Comparison of ENCODE assay signal across 17 cellular contexts in the genomic region with DNA sequence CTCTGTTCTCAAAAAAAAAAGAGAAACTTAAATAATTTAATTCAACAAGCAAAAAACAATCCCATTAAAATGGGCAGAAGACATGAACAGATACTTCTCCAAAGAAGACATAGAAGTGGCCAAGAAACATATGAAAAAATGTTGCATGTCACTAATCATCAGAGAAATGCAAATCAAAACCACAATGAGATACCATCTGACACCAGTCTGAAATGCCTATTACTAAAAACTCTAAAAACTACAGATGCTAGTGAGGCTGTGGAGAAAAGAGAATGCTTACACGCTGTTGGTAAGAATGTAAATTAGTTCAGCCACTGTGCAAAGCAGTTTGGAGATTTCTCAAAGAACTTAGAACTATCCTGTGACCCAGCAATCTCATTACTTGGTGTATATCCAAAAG.
DNase-seq lines count a peak whose midpoint lies in the region; ATAC-seq and TF ChIP-seq lines count a peak whose summit lies in the region.
"Had no signal": no experiment of that assay in that cellular context is flagged by ENCODE, and none has a peak within 500 bp of the region (broad histone marks: within the 10 kb centered on the region; RNA-seq: fewer than 3 reads in every experiment).

No MANE protein-coding gene starts in this region.

- H3K36me3 ChIP-seq in DND-41 (ENCODE audit: insufficient read depth, low read length) (no peaks in the 10 kb centered on the region), adipocyte (ENCODE audit: control insufficient read depth, insufficient read depth, low read length, severe bottlenecking) (no peaks in the 10 kb centered on the region)
- H3K36me3 ChIP-seq: BLaER1 treated with 17β-estradiol and CSF1 and Interleukin-3, amounts not matched to agents 10 nM and 100 nM had no signal

- ATAC-seq in DND-41 (ENCODE audit: insufficient read depth, low read depth) = peak; percentile 72; the same call in 2 of the 3 replicates
- peak; percentile 45 for ATAC-seq in GM19468 (IDR thresholded peaks at IDR 0.05; ENCODE audit: extremely low read depth, unreplicated experiment)
- ATAC-seq in HG03432 (IDR thresholded peaks at IDR 0.05; ENCODE audit: unreplicated experiment) = peak; percentile 85
- ATAC-seq in GM21576 (IDR thresholded peaks at IDR 0.05; ENCODE audit: unreplicated experiment) = no peak
- ATAC-seq: Panc1, T-helper 17 cell had no signal

- no peak for TF ChIP-seq CTCF in DND-41 (IDR thresholded peaks at IDR 0.05; ENCODE audit: borderline replicate concordance, extremely low read depth, low read length, poor library complexity, severe bottlenecking)

- no peaks in the 10 kb centered on the region for H4K20me1 ChIP-seq in DND-41 (ENCODE audit: insufficient read depth, low read length)
- H4K20me1 ChIP-seq: BLaER1 treated with 17β-estradiol and CSF1 and Interleukin-3, amounts not matched to agents 10 nM and 100 nM had no signal

- H3K9ac ChIP-seq in DND-41 (ENCODE audit: low read depth, low read length) (no peak overlapping the region), adipocyte (ENCODE audit: low read length) (no peak overlapping the region)
- H3K9ac ChIP-seq: BLaER1 treated with 17β-estradiol and CSF1 and Interleukin-3, amounts not matched to agents 10 nM and 100 nM had no signal

- peaks cover 6% of the 10 kb centered on the region for H3K4me1 ChIP-seq in DND-41 (ENCODE audit: insufficient read depth, low read length)
- no peaks in the 10 kb centered on the region for H3K4me1 ChIP-seq in adipocyte (ENCODE audit: control insufficient read depth, insufficient read depth, low read length)
- H3K4me1 ChIP-seq: BLaER1 treated with 17β-estradiol and CSF1 and Interleukin-3, amounts not matched to agents 10 nM and 100 nM had no signal

- DNase-seq in DND-41 (no peak), adipocyte (ENCODE audit: low read depth) (peak; percentile 10), NCI-H446 (lab: John Stamatoyannopoulos, UW) (no peak), cortex of kidney (lab: John Stamatoyannopoulos, UW) (no peak), NCI-H1417 (lab: John Stamatoyannopoulos, UW) (no peak)
- DNase-seq: 8988T, DMS 273 treated with DMSO at 0.1 percent for 48 hours, H7, NCI-H2227 treated with DMSO at 0.1 percent for 48 hours, NCI-H748 treated with DMSO at 0.1 percent for 48 hours, SHP77, T-helper 17 cell had no signal

- H3K27me3 ChIP-seq in DND-41 (ENCODE audit: insufficient read depth, low read length, poor library complexity) (no peaks in the 10 kb centered on the region), adipocyte (replicated peaks; ENCODE audit: control insufficient read depth, insufficient read depth, low read length) (no peaks in the 10 kb centered on the region)
- H3K27me3 ChIP-seq: BLaER1 treated with 17β-estradiol and CSF1 and Interleukin-3, amounts not matched to agents 10 nM and 100 nM had no signal

- no peak overlapping the region for H3K27ac ChIP-seq in DND-41 (ENCODE audit: low read length)
- H3K27ac ChIP-seq: BLaER1 treated with 17β-estradiol and CSF1 and Interleukin-3, amounts not matched to agents 10 nM and 100 nM had no signal

- peaks cover 9% of the 10 kb centered on the region for H3K9me3 ChIP-seq in DND-41 (ENCODE audit: insufficient read depth, low read length, severe bottlenecking)
- H3K9me3 ChIP-seq in adipocyte (ENCODE audit: control insufficient read depth, low read length) = no peaks in the 10 kb centered on the region

- no peaks in the 10 kb centered on the region for H3K79me2 ChIP-seq in DND-41 (ENCODE audit: insufficient read depth, low read length)

- no peak overlapping the region for H3K4me2 ChIP-seq in DND-41 (ENCODE audit: insufficient read depth, low read length)
- H3K4me2 ChIP-seq: BLaER1 treated with 17β-estradiol and CSF1 and Interleukin-3, amounts not matched to agents 10 nM and 100 nM had no signal

- no peak overlapping the region for H3K4me3 ChIP-seq in DND-41 (ENCODE audit: low read depth in 1 of 2, low read length in 2 of 2)
- no peak overlapping the region for H3K4me3 ChIP-seq in adipocyte (ENCODE audit: low read length)
- H3K4me3 ChIP-seq: BLaER1 treated with 17β-estradiol and CSF1 and Interleukin-3, amounts not matched to agents 10 nM and 100 nM had no signal

- no peak overlapping the region for H2AFZ ChIP-seq in DND-41 (ENCODE audit: low read depth, low read length)
